ENCODE assay signal across 25 cellular contexts in genomic region chr3:159323848-159324247, GRCh38.
DNase-seq lines count a peak whose midpoint lies in the region; ATAC-seq, FAIRE-seq and TF ChIP-seq lines count a peak whose summit lies in the region.
"Had no signal": no experiment of that assay in that cellular context is flagged by ENCODE, and none has a peak within 500 bp of the region (broad histone marks: within the 10 kb centered on the region; RNA-seq: fewer than 3 reads in every experiment).

No MANE protein-coding gene starts in this region.

- in situ Hi-C loops in HepG2 (cut with HindIII; ENCODE audit: extremely low pct_ligation_motif_present, low pct_unique_long_range_greater_than_20kb), result no loop called here

- H3K9me2 ChIP-seq in PC-3 (replicated peaks; ENCODE audit: low read length), result no peaks in the 10 kb centered on the region

- BruUV-seq in PC-3 (replicated peaks; lab: Mats Ljungman, UMichigan), result no TSS peak
- no TSS peak for BruUV-seq in HepG2 (replicated peaks; lab: Mats Ljungman, UMichigan)

- H3K4me1 ChIP-seq in PC-3 (ENCODE audit: insufficient read depth, low read length) (peaks cover 4% of the 10 kb centered on the region; the same call in 1 of the 2 replicates), HepG2 (ENCODE audit: insufficient read depth, low read length) (no peaks in the 10 kb centered on the region), right atrium auricular region (no peaks in the 10 kb centered on the region)
- H3K4me1 ChIP-seq: BE2C, BLaER1 had no signal

- POLR2A ChIA-PET in PC-3 (lab: Charles Lee; ENCODE audit: unreplicated experiment), result no interaction called here
- POLR2A ChIA-PET in HepG2 (lab: Yijun Ruan, JAX), result no interaction called here

- TF ChIP-seq CTCF in PC-3 (conservative IDR thresholded peaks at IDR 0.05; ENCODE audit: low read depth, low read length) (no peak), bronchial epithelial cell (IDR thresholded peaks at IDR 0.05; ENCODE audit: insufficient read depth, low read length, severe bottlenecking) (no peak), HepG2 (CRISPR knock-in tag; IDR thresholded peaks at IDR 0.05) (no peak), right atrium auricular region (IDR thresholded peaks at IDR 0.05) (no peak)

- no peak overlapping the region for H2AFZ ChIP-seq in PC-3 (ENCODE audit: low read length)
- no peak overlapping the region for H2AFZ ChIP-seq in HepG2 (ENCODE audit: low read length)

- H3K9me3 ChIP-seq in PC-3 (ENCODE audit: low read length), result no peaks in the 10 kb centered on the region
- H3K9me3 ChIP-seq in HepG2 (ENCODE audit: low read length), result no peaks in the 10 kb centered on the region
- H3K9me3 ChIP-seq in right atrium auricular region, result no peaks in the 10 kb centered on the region
- H3K9me3 ChIP-seq: BE2C, BLaER1 had no signal

- no peak overlapping the region; the same call in 1 of the 2 replicates for H3K27ac ChIP-seq in PC-3 (ENCODE audit: low read length)
- no peak overlapping the region for H3K27ac ChIP-seq in HepG2 (ENCODE audit: extremely low read length, insufficient read depth, low read length)
- no peak overlapping the region for H3K27ac ChIP-seq in right atrium auricular region
- H3K27ac ChIP-seq: BLaER1 had no signal

- no peaks in the 10 kb centered on the region for H3F3A ChIP-seq in PC-3 (ENCODE audit: low read length, unreplicated experiment)

- DNase-seq in PC-3 (peak; percentile 58), bronchial epithelial cell (ENCODE audit: low read depth) (peak; percentile 27), HepG2 (ENCODE audit: low spot score) (no peak), right atrium auricular region (ENCODE audit: low spot score) (no peak), RPMI8226 (no peak)
- DNase-seq: 8988T; ACHN; BE2C; C1 segment of cervical spinal cord; CD4-positive, alpha-beta memory T cell; CD4-positive, CD25-positive, alpha-beta regulatory T cell; CD8-positive, alpha-beta memory T cell; COR-L47; DMS 273 treated with DMSO at 0.1 percent for 48 hours; DMS153; DMS53; DMS79; DND-41; EL; GF-D8 had no signal

- H3K9ac ChIP-seq in PC-3 (ENCODE audit: low read length), result no peak overlapping the region
- H3K9ac ChIP-seq in HepG2 (ENCODE audit: insufficient read depth, low read depth, low read length), result no peak overlapping the region
- H3K9ac ChIP-seq: BLaER1 had no signal

- no peak for FAIRE-seq in bronchial epithelial cell (lab: Jason Lieb, UNC)
- FAIRE-seq in HepG2 (lab: Jason Lieb, UNC), result no peak
- FAIRE-seq: G401.6, GM12891, GM19239 had no signal

- intact Hi-C loops in PC-3 (cut with micrococcal nuclease) (no loop called here), HepG2 (cut with micrococcal nuclease; ENCODE audit: unreplicated experiment) (no loop called here)

- CTCF ChIA-PET in PC-3 (lab: Charles Lee) (no interaction called here), HepG2 (lab: Yijun Ruan, JAX; ENCODE audit: low intra/inter-chr PET ratio, low total read pairs) (no interaction called here)

- H3K36me3 ChIP-seq in PC-3 (ENCODE audit: low read depth, low read length), result no peaks in the 10 kb centered on the region
- H3K36me3 ChIP-seq in bronchial epithelial cell (ENCODE audit: control insufficient read depth, insufficient read depth, low read length), result no peaks in the 10 kb centered on the region
- H3K36me3 ChIP-seq in HepG2 (replicated peaks in 1 of 2; ENCODE audit: control insufficient read depth in 1 of 2, insufficient read depth in 2 of 2, low read length in 2 of 2), result no peaks in the 10 kb centered on the region
- no peaks in the 10 kb centered on the region for H3K36me3 ChIP-seq in right atrium auricular region
- H3K36me3 ChIP-seq: BE2C, BLaER1 had no signal

- WGBS in HepG2 (ENCODE audit: low lambda C conversion rate), result 1% methylated on average over 3 of the region's 3 CpGs

- no peak overlapping the region for H3K4me3 ChIP-seq in PC-3 (ENCODE audit: low read length)
- H3K4me3 ChIP-seq in bronchial epithelial cell (ENCODE audit: low read depth, low read length), result no peak overlapping the region
- no peak overlapping the region for H3K4me3 ChIP-seq in HepG2 (replicated peaks in 1 of 3; ENCODE audit: insufficient read depth in 1 of 3, low read depth in 2 of 3, low read length in 3 of 3)
- no peak overlapping the region for H3K4me3 ChIP-seq in right atrium auricular region
- H3K4me3 ChIP-seq: BLaER1 had no signal

- TF ChIP-seq POLR2A in HepG2 (IDR thresholded peaks at IDR 0.05; ENCODE audit: insufficient read depth in 1 of 2, low read depth in 2 of 2, low read length in 2 of 2), result no peak

- H3K79me2 ChIP-seq in PC-3 (ENCODE audit: low read length) (no peaks in the 10 kb centered on the region), HepG2 (ENCODE audit: insufficient read depth, low read length) (no peaks in the 10 kb centered on the region)

- peak; percentile 87 for ATAC-seq in PC-3
- no peak for ATAC-seq in HepG2
- no peak for ATAC-seq in HG02870 (IDR thresholded peaks at IDR 0.05; ENCODE audit: unreplicated experiment)

- H4K20me1 ChIP-seq in PC-3 (ENCODE audit: low read length) (no peaks in the 10 kb centered on the region), HepG2 (ENCODE audit: insufficient read depth, low read length) (no peaks in the 10 kb centered on the region)
- H4K20me1 ChIP-seq: BLaER1 had no signal

- no peak for TF ChIP-seq RAD21 in HepG2 (CRISPR knock-in tag; IDR thresholded peaks at IDR 0.05)

- H3K4me2 ChIP-seq in PC-3 (ENCODE audit: low read length), result no peak overlapping the region
- no peak overlapping the region for H3K4me2 ChIP-seq in HepG2 (ENCODE audit: low read depth, low read length)
- H3K4me2 ChIP-seq: BLaER1 had no signal

- no peak for TF ChIP-seq EP300 in HepG2 (IDR thresholded peaks at IDR 0.05; ENCODE audit: low read depth in 2 of 2, low read length in 2 of 2)
- TF ChIP-seq EP300 in HepG2 (CRISPR knock-in tag; IDR thresholded peaks at IDR 0.05; ENCODE audit: borderline replicate concordance), result no peak

- H3K27me3 ChIP-seq in PC-3 (ENCODE audit: low read length), result no peaks in the 10 kb centered on the region
- H3K27me3 ChIP-seq in bronchial epithelial cell (ENCODE audit: control insufficient read depth, insufficient read depth, low read length), result no peaks in the 10 kb centered on the region
- no peaks in the 10 kb centered on the region for H3K27me3 ChIP-seq in HepG2 (ENCODE audit: control insufficient read depth in 1 of 2, insufficient read depth in 2 of 2, low read length in 2 of 2)
- H3K27me3 ChIP-seq in right atrium auricular region, result no peaks in the 10 kb centered on the region
- H3K27me3 ChIP-seq: BE2C, BLaER1 had no signal

TF ChIP-seq in HepG2, 621 proteins besides CTCF, POLR2A, EP300 and RAD21:
- TF ChIP-seq, protein P1, sequence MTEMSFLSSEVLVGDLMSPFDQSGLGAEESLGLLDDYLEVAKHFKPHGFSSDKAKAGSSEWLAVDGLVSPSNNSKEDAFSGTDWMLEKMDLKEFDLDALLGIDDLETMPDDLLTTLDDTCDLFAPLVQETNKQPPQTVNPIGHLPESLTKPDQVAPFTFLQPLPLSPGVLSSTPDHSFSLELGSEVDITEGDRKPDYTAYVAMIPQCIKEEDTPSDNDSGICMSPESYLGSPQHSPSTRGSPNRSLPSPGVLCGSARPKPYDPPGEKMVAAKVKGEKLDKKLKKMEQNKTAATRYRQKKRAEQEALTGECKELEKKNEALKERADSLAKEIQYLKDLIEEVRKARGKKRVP (CRISPR knock-in tag; IDR thresholded peaks at IDR 0.05), result no peak
- peak; percentile 91; the same call in 1 of the 2 replicates for TF ChIP-seq ZNF792 (CRISPR knock-in tag; IDR thresholded peaks at IDR 0.05)

Comparison
In these comparisons a context has a peak if more than half of its experiments do, and no peak if none do; other contexts are left out.
1. DNase-seq: peak in PC-3 (single experiment) and bronchial epithelial cell (single experiment); none in HepG2 (single experiment), right atrium auricular region (single experiment) and RPMI8226 (single experiment).